9 cellular contexts compared by ENCODE assay signal in genomic region chr16:56356276-56357241, GRCh38.
DNase-seq lines count a peak whose midpoint lies in the region; ATAC-seq and TF ChIP-seq lines count a peak whose summit lies in the region.
"Had no signal": no experiment of that assay in that cellular context is flagged by ENCODE, and none has a peak within 500 bp of the region (broad histone marks: within the 10 kb centered on the region; RNA-seq: fewer than 3 reads in every experiment).

No MANE protein-coding gene starts in this region.

- peak; percentile 7 to 78 for DNase-seq in NCI-H526 (lab: John Stamatoyannopoulos, UW)
- no peak for DNase-seq in NCI-H526 treated with DMSO at 0.1 percent for 48 hours (lab: John Stamatoyannopoulos, UW)
- peak; percentile 71 for DNase-seq in NCI-H2227 (lab: John Stamatoyannopoulos, UW; ENCODE audit: unreplicated experiment)
- DNase-seq in activated CD4-positive, alpha-beta memory T cell treated with anti-CD3 and anti-CD28 coated beads for 36 hours, result peak; percentile 74
- DNase-seq in effector CD8-positive, alpha-beta T cell (lab: John Stamatoyannopoulos, UW), result peak; percentile 19
- DNase-seq in lower lobe of right lung, result peak; percentile 86
- peak in 2 of 3 experiments; percentile 12 to 48 for DNase-seq in stimulated activated CD4-positive, alpha-beta T cell treated with anti-CD3 and anti-CD28 coated beads, TNF-alpha, amount 100 ng/mL, for 24 hours (ENCODE audit: low read depth in 3 of 3)
- DNase-seq: DND-41 had no signal

- TF ChIP-seq CTCF in lower lobe of right lung (IDR thresholded peaks at IDR 0.05), result peak; percentile 91

- no peaks in the 10 kb centered on the region for H3K9me3 Mint-ChIP-seq in activated CD4-positive, alpha-beta memory T cell treated with anti-CD3 and anti-CD28 coated beads for 36 hours

- peak overlapping the region; percentile 73 for H3K4me3 Mint-ChIP-seq in activated CD4-positive, alpha-beta memory T cell treated with anti-CD3 and anti-CD28 coated beads for 36 hours

- no peaks in the 10 kb centered on the region for H3K9me3 ChIP-seq in lower lobe of right lung

- CTCF ChIA-PET in activated CD4-positive, alpha-beta memory T cell treated with anti-CD3 and anti-CD28 coated beads for 36 hours (lab: Charles Lee), result interaction anchor here (0.7 to 1.8 kb wide), 16 partner anchors 8 to 413 kb away, joined by 3 to 11 read pairs (median 3); partner anchors contain the start of gene AMFR

- no peaks in the 10 kb centered on the region for H3K27me3 Mint-ChIP-seq in activated CD4-positive, alpha-beta memory T cell treated with anti-CD3 and anti-CD28 coated beads for 36 hours

- peak; percentile 92 for ATAC-seq in HG02943 (IDR thresholded peaks at IDR 0.05; ENCODE audit: low read depth, unreplicated experiment)
- peak; percentile 93 to 96 for ATAC-seq in lower lobe of right lung

- H3K4me1 Mint-ChIP-seq in activated CD4-positive, alpha-beta memory T cell treated with anti-CD3 and anti-CD28 coated beads for 36 hours (ENCODE audit: low read depth), result peaks cover 23% of the 10 kb centered on the region

- H3K4me1 ChIP-seq in lower lobe of right lung, result peaks cover 8% of the 10 kb centered on the region

- intact Hi-C loops in activated CD4-positive, alpha-beta memory T cell treated with anti-CD3 and anti-CD28 coated beads for 36 hours (cut with micrococcal nuclease), result loop anchor here (1.0 to 5.0 kb wide), 3 partner anchors 69 to 154 kb away; partner anchors contain the start of genes AMFR, NUDT21 and OGFOD1
- intact Hi-C loops in lower lobe of right lung (cut with DNase I), result no loop called here

- H3K4me3 ChIP-seq in lower lobe of right lung, result peak overlapping the region; percentile 46

- POLR2A ChIA-PET in activated CD4-positive, alpha-beta memory T cell treated with anti-CD3 and anti-CD28 coated beads for 36 hours (lab: Charles Lee), result interaction anchor here (1.1 kb wide), 2 partner anchors 71 to 95 kb away, joined by 3 to 4 read pairs; partner anchors contain the start of genes NUDT21 and OGFOD1

- H3K27ac ChIP-seq in lower lobe of right lung, result no peak overlapping the region

- H3K36me3 ChIP-seq in lower lobe of right lung, result peaks cover 6% of the 10 kb centered on the region

- H3K27me3 ChIP-seq in lower lobe of right lung (ENCODE audit: low read depth), result no peaks in the 10 kb centered on the region

- H3K36me3 Mint-ChIP-seq in activated CD4-positive, alpha-beta memory T cell treated with anti-CD3 and anti-CD28 coated beads for 36 hours, result no peaks in the 10 kb centered on the region

- peak overlapping the region; percentile 89 for H3K27ac Mint-ChIP-seq in activated CD4-positive, alpha-beta memory T cell treated with anti-CD3 and anti-CD28 coated beads for 36 hours
